ENCODE assay signal across 25 cellular contexts in the genomic region with DNA sequence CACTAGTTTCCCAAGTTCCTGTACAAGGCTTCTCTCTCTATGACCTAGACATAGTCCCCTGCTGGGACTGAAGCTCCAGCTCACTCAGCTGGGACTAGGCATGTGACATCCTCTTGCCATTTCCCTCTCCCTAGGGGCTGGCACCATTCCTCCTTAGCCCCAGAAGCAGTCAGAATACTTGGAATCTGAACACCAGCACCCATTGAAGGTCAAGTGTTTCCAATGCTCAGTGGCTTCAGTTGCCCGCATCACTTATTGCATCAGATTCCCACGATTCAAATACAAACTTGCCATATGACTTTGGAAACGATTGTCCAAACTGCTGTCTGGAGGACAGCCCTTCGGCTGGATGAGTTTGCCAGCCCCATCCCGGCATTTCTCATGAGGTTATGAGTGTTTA.
"Had no signal": no experiment of that assay in that cellular context is flagged by ENCODE, and none has a peak within 500 bp of the region (broad histone marks: within the 10 kb centered on the region; RNA-seq: fewer than 3 reads in every experiment).

No MANE protein-coding gene starts in this region.

- H3K9me3 ChIP-seq: mucosa of descending colon, right lobe of liver, upper lobe of left lung had no signal

- H3K4me3 ChIP-seq: hepatocyte, left ventricle myocardium inferior, mucosa of descending colon, right atrium auricular region, right lobe of liver, smooth muscle cell, tibial nerve, upper lobe of left lung, vagina had no signal

- H3K36me3 ChIP-seq: left ventricle myocardium inferior, right atrium auricular region, right lobe of liver, tibial nerve, upper lobe of left lung, vagina had no signal

- DNase-seq: islet precursor cell; left ventricle myocardium inferior; midbrain; mucosa of descending colon; naive thymus-derived CD4-positive, alpha-beta T cell; nucleus accumbens; right lobe of liver; stimulated activated CD4-positive, alpha-beta T cell treated with anti-CD3 and anti-CD28 coated beads, Interleukin-1b, Interleukin-23, amount 100 ng/mL, for 48 hours; stimulated activated CD4-positive, alpha-beta T cell treated with anti-CD3 and anti-CD28 coated beads, Interleukin-2, amount 100 ng/mL, for 48 hours; stimulated activated CD4-positive, alpha-beta T cell treated with anti-CD3 and anti-CD28 coated beads, Interleukin-4, amount 100 ng/mL, for 4 hours; stimulated activated CD8-positive, alpha-beta memory T cell treated with anti-CD3 and anti-CD28 coated beads, Interleukin-4, amount 100 ng/mL, for 48 hours; stimulated activated naive CD4-positive, alpha-beta T cell treated with Interleukin-2 at 50 U/mL for 16 hours; stimulated activated naive CD8-positive, alpha-beta T cell treated with anti-CD3 and anti-CD28 coated beads, Interleukin-15, amount 100 ng/mL, for 72 hours; substantia nigra; upper lobe of left lung had no signal

- H3K4me2 ChIP-seq: hepatocyte, smooth muscle cell had no signal

- H3K27me3 Mint-ChIP-seq: naive thymus-derived CD4-positive, alpha-beta T cell; natural killer cell treated with Interleukin-12 subunit alpha and Interleukin-12 subunit beta and Interleukin-15 and Interleukin-18, amount 100 ng/mL, for 72 hours; stimulated activated memory B cell treated with anti-CD40 and anti-IgM and Interleukin-4, amounts not matched to agents 10 μg/mL and 1 μg/mL and 100 μg/mL, for 72 hours; stimulated activated naive CD8-positive, alpha-beta T cell treated with anti-CD3 and anti-CD28 coated beads, Interleukin-15, amount 100 ng/mL, for 72 hours had no signal

- H3K36me3 Mint-ChIP-seq: memory B cell; stimulated activated memory B cell treated with anti-CD40 and anti-IgM and Interleukin-4, amounts not matched to agents 10 μg/mL and 1 μg/mL and 100 μg/mL, for 72 hours had no signal

- H3K4me1 ChIP-seq: left ventricle myocardium inferior, parathyroid adenoma, right atrium auricular region, right lobe of liver, tibial nerve, upper lobe of left lung, vagina had no signal

- ATAC-seq: mucosa of descending colon; naive thymus-derived CD4-positive, alpha-beta T cell; natural killer cell treated with Interleukin-12 subunit alpha and Interleukin-12 subunit beta and Interleukin-15 and Interleukin-18, amount 100 ng/mL, for 72 hours; right lobe of liver; stimulated activated memory B cell treated with anti-CD40 and anti-IgM and Interleukin-4, amounts not matched to agents 10 μg/mL and 1 μg/mL and 100 μg/mL, for 72 hours; stimulated activated naive CD8-positive, alpha-beta T cell treated with anti-CD3 and anti-CD28 coated beads, Interleukin-15, amount 100 ng/mL, for 72 hours had no signal

- H2AFZ ChIP-seq: hepatocyte, parathyroid adenoma had no signal

- H3K27ac ChIP-seq: hepatocyte, left ventricle myocardium inferior, parathyroid adenoma, right atrium auricular region, right lobe of liver, tibial nerve, upper lobe of left lung, vagina had no signal

- H3K27me3 ChIP-seq: hepatocyte, right atrium auricular region, right lobe of liver, tibial nerve, upper lobe of left lung, vagina had no signal

- H3K79me2 ChIP-seq: hepatocyte, parathyroid adenoma had no signal

- H3K27ac Mint-ChIP-seq: memory B cell; natural killer cell treated with Interleukin-12 subunit alpha and Interleukin-12 subunit beta and Interleukin-15 and Interleukin-18, amount 100 ng/mL, for 72 hours; progenitor cell of endocrine pancreas; stimulated activated memory B cell treated with anti-CD40 and anti-IgM and Interleukin-4, amounts not matched to agents 10 μg/mL and 1 μg/mL and 100 μg/mL, for 72 hours; stimulated activated naive CD8-positive, alpha-beta T cell treated with anti-CD3 and anti-CD28 coated beads, Interleukin-15, amount 100 ng/mL, for 72 hours had no signal

- H3K4me1 Mint-ChIP-seq: memory B cell; stimulated activated memory B cell treated with anti-CD40 and anti-IgM and Interleukin-4, amounts not matched to agents 10 μg/mL and 1 μg/mL and 100 μg/mL, for 72 hours; stimulated activated naive CD8-positive, alpha-beta T cell treated with anti-CD3 and anti-CD28 coated beads, Interleukin-15, amount 100 ng/mL, for 72 hours had no signal

- H3K4me3 Mint-ChIP-seq: memory B cell; naive thymus-derived CD4-positive, alpha-beta T cell; natural killer cell treated with Interleukin-12 subunit alpha and Interleukin-12 subunit beta and Interleukin-15 and Interleukin-18, amount 100 ng/mL, for 72 hours; stimulated activated memory B cell treated with anti-CD40 and anti-IgM and Interleukin-4, amounts not matched to agents 10 μg/mL and 1 μg/mL and 100 μg/mL, for 72 hours; stimulated activated naive CD8-positive, alpha-beta T cell treated with anti-CD3 and anti-CD28 coated beads, Interleukin-15, amount 100 ng/mL, for 72 hours had no signal
